In the genomic region with DNA sequence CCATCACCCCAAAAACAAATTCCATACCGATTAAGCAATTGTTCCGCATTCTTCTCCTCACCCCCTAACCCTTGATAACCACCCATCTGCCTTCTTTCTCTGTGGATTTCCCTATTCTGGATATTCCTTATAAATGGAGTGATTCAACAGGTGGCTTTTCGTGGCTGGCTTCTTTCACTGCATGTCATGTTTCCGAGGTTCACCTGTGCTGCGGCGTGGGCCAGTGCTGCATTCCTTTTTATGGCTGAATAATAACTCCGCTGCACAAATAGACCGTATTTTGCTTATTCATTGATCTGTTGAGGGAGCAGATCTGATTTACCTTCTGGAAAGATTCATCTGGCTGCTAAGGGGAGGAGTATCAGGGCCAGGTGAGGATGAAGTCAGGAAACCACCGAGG, we compare ENCODE assay signal across 24 cellular contexts.
"Had no signal": no experiment of that assay in that cellular context is flagged by ENCODE, and none has a peak within 500 bp of the region (broad histone marks: within the 10 kb centered on the region; RNA-seq: fewer than 3 reads in every experiment).

No MANE protein-coding gene starts in this region.

- H3K9me3 ChIP-seq: colonic mucosa, esophagus muscularis mucosa, esophagus squamous epithelium, gastrocnemius medialis, gastroesophageal sphincter, heart left ventricle, heart right ventricle had no signal

- ATAC-seq: effector memory CD8-positive, alpha-beta T cell; esophagus mucosa; gastrocnemius medialis; gastroesophageal sphincter; heart left ventricle; heart right ventricle had no signal

- H3K4me3 ChIP-seq: colonic mucosa, coronary artery, dorsolateral prefrontal cortex, esophagus muscularis mucosa, esophagus squamous epithelium, gastrocnemius medialis, gastroesophageal sphincter, heart left ventricle, heart right ventricle had no signal

- DNase-seq: colonic mucosa; cortex of kidney; dermis blood vessel endothelial cell; dorsolateral prefrontal cortex; effector CD4-positive, alpha-beta T cell; effector CD8-positive, alpha-beta T cell; effector memory CD4-positive, alpha-beta T cell; effector memory CD8-positive, alpha-beta T cell; endodermal cell; erythroblast; esophagus squamous epithelium; foreskin fibroblast; foreskin keratinocyte; foreskin melanocyte; gastrocnemius medialis; glutamatergic neuron; head of caudate nucleus; heart left ventricle; heart right ventricle had no signal

- H3K27ac ChIP-seq: colonic mucosa, coronary artery, dorsolateral prefrontal cortex, epithelial cell of prostate, esophagus muscularis mucosa, esophagus squamous epithelium, foreskin keratinocyte, gastrocnemius medialis, gastroesophageal sphincter, heart left ventricle, heart right ventricle had no signal

- H3K27me3 ChIP-seq: colonic mucosa had no signal

- H3K4me1 ChIP-seq: colonic mucosa, esophagus muscularis mucosa, esophagus squamous epithelium, foreskin keratinocyte, gastroesophageal sphincter, heart left ventricle, heart right ventricle had no signal

- H3K36me3 ChIP-seq: colonic mucosa, esophagus muscularis mucosa, esophagus squamous epithelium, gastrocnemius medialis, gastroesophageal sphincter, heart left ventricle, heart right ventricle had no signal
